In genomic region chr5:31021181-31021624, GRCh38 we compare ENCODE assay signal across 22 cellular contexts.
DNase-seq lines count a peak whose midpoint lies in the region; ATAC-seq and TF ChIP-seq lines count a peak whose summit lies in the region.
"Had no signal": no experiment of that assay in that cellular context is flagged by ENCODE, and none has a peak within 500 bp of the region (broad histone marks: within the 10 kb centered on the region; RNA-seq: fewer than 3 reads in every experiment).

No MANE protein-coding gene starts in this region.

- H3K27me3 ChIP-seq in RWPE2 (ENCODE audit: insufficient read depth, poor library complexity, severe bottlenecking) (no peaks in the 10 kb centered on the region), fibroblast of lung (ENCODE audit: control insufficient read depth, insufficient read depth, low read length) (no peaks in the 10 kb centered on the region)
- H3K27me3 ChIP-seq: SJSA1 had no signal

- H3K27me3 Mint-ChIP-seq in progenitor cell of endocrine pancreas, result no peaks in the 10 kb centered on the region
- H3K27me3 Mint-ChIP-seq: activated B cell treated with CpG ODN at 0.5 μM for 24 hours; activated CD8-positive, alpha-beta T cell treated with anti-CD3 and anti-CD28 coated beads for 36 hours; activated naive CD8-positive, alpha-beta T cell treated with anti-CD3 and anti-CD28 coated beads for 36 hours; activated T-cell treated with anti-CD3 and anti-CD28 coated beads, Interleukin-2, amount 50 U/mL, for 24 hours; central memory CD8-positive, alpha-beta T cell had no signal

- no peak overlapping the region for H3K4me3 Mint-ChIP-seq in progenitor cell of endocrine pancreas (ENCODE audit: low read depth)
- H3K4me3 Mint-ChIP-seq: activated B cell treated with CpG ODN at 0.5 μM for 24 hours; activated CD8-positive, alpha-beta T cell treated with anti-CD3 and anti-CD28 coated beads for 36 hours; activated naive CD8-positive, alpha-beta T cell treated with anti-CD3 and anti-CD28 coated beads for 36 hours; activated T-cell treated with anti-CD3 and anti-CD28 coated beads, Interleukin-2, amount 50 U/mL, for 24 hours; central memory CD8-positive, alpha-beta T cell had no signal

- no peak overlapping the region for H3K4me2 ChIP-seq in fibroblast of lung (ENCODE audit: extremely low read depth, insufficient read depth, low read length)

- no peaks in the 10 kb centered on the region for H4K20me1 ChIP-seq in fibroblast of lung (ENCODE audit: control insufficient read depth, extremely low read depth, insufficient read depth, low read length)

- ATAC-seq in RWPE2 (ENCODE audit: low read depth) (peak; percentile 71), HG03280 (IDR thresholded peaks at IDR 0.05; ENCODE audit: unreplicated experiment) (no peak)
- ATAC-seq: activated CD8-positive, alpha-beta T cell treated with anti-CD3 and anti-CD28 coated beads for 36 hours; left lobe of liver; right cardiac atrium had no signal

- H3K9ac ChIP-seq in fibroblast of lung (ENCODE audit: insufficient read depth, low read length), result no peak overlapping the region

- H3K36me3 ChIP-seq in RWPE2 (ENCODE audit: low read depth) (no peaks in the 10 kb centered on the region), fibroblast of lung (ENCODE audit: control insufficient read depth, insufficient read depth, low read length) (no peaks in the 10 kb centered on the region)
- H3K36me3 ChIP-seq: SJSA1 had no signal

- H3K9me3 Mint-ChIP-seq in progenitor cell of endocrine pancreas (ENCODE audit: low read depth), result peaks cover 12% of the 10 kb centered on the region

- peaks cover 33% of the 10 kb centered on the region for H3K4me1 Mint-ChIP-seq in progenitor cell of endocrine pancreas (ENCODE audit: low read depth)
- H3K4me1 Mint-ChIP-seq: activated B cell treated with CpG ODN at 0.5 μM for 24 hours; activated naive CD8-positive, alpha-beta T cell treated with anti-CD3 and anti-CD28 coated beads for 36 hours; central memory CD8-positive, alpha-beta T cell had no signal

- no peak overlapping the region for H2AFZ ChIP-seq in fibroblast of lung (ENCODE audit: low read length)

- peaks cover 3% of the 10 kb centered on the region for H3K36me3 Mint-ChIP-seq in progenitor cell of endocrine pancreas (ENCODE audit: insufficient read depth)
- H3K36me3 Mint-ChIP-seq: activated naive CD8-positive, alpha-beta T cell treated with anti-CD3 and anti-CD28 coated beads for 36 hours had no signal

- peak overlapping the region; percentile 89 for H3K27ac Mint-ChIP-seq in progenitor cell of endocrine pancreas
- H3K27ac Mint-ChIP-seq: activated B cell treated with CpG ODN at 0.5 μM for 24 hours; activated CD8-positive, alpha-beta T cell treated with anti-CD3 and anti-CD28 coated beads for 36 hours; activated naive CD8-positive, alpha-beta T cell treated with anti-CD3 and anti-CD28 coated beads for 36 hours; activated T-cell treated with anti-CD3 and anti-CD28 coated beads, Interleukin-2, amount 50 U/mL, for 24 hours had no signal

- H3K4me1 ChIP-seq in RWPE2 (ENCODE audit: insufficient read depth, poor library complexity, severe bottlenecking) (no peaks in the 10 kb centered on the region), fibroblast of lung (ENCODE audit: control insufficient read depth, extremely low read depth, insufficient read depth, low read length) (no peaks in the 10 kb centered on the region)

- TF ChIP-seq CTCF in RWPE2 (IDR thresholded peaks at IDR 0.05; ENCODE audit: poor library complexity, severe bottlenecking) (no peak), fibroblast of lung (conservative IDR thresholded peaks at IDR 0.05 in 1 of 2, IDR thresholded peaks at IDR 0.05 in 1 of 2; ENCODE audit: low read depth in 1 of 2, low read length in 2 of 2) (no peak), progenitor cell of endocrine pancreas (IDR thresholded peaks at IDR 0.05; ENCODE audit: unreplicated experiment) (no peak)

- in situ Hi-C loops in Caki2 (cut with HindIII; ENCODE audit: low pct_unique_long_range_greater_than_20kb, low sequenced_read_pairs), result no loop called here

- H3K79me2 ChIP-seq in fibroblast of lung (ENCODE audit: control insufficient read depth, insufficient read depth, low read length), result no peaks in the 10 kb centered on the region

- DNase-seq in Caki2 (ENCODE audit: low read depth) (peak; percentile 91), RWPE2 (ENCODE audit: low spot score) (no peak), fibroblast of lung (ENCODE audit: low read depth in 2 of 2) (peak; percentile 8 to 91), progenitor cell of endocrine pancreas (ENCODE audit: low spot score, unreplicated experiment) (no peak), amygdala (lab: John Stamatoyannopoulos, UW) (no peak), EL (no peak), NCI-H2227 (lab: John Stamatoyannopoulos, UW; ENCODE audit: unreplicated experiment) (no peak)
- DNase-seq: activated B cell treated with CpG ODN at 0.5 μM for 24 hours; activated CD8-positive, alpha-beta T cell treated with anti-CD3 and anti-CD28 coated beads for 36 hours; activated naive CD8-positive, alpha-beta T cell treated with anti-CD3 and anti-CD28 coated beads for 36 hours; activated T-cell treated with anti-CD3 and anti-CD28 coated beads, Interleukin-2, amount 50 U/mL, for 24 hours; HCEC 1CT; Karpas-422; NCI-H1417 treated with DMSO at 0.1 percent for 48 hours; NCI-H774; nucleus accumbens; right cardiac atrium; T-helper 2 cell had no signal

- H3K27ac ChIP-seq in RWPE2 (ENCODE audit: poor library complexity, severe bottlenecking) (no peak overlapping the region), fibroblast of lung (ENCODE audit: insufficient read depth, low read length) (no peak overlapping the region)
- H3K27ac ChIP-seq: SJSA1 had no signal

- peaks cover 2% of the 10 kb centered on the region for H3K9me3 ChIP-seq in RWPE2 (ENCODE audit: severe bottlenecking)
- no peaks in the 10 kb centered on the region for H3K9me3 ChIP-seq in fibroblast of lung (ENCODE audit: control insufficient read depth, insufficient read depth, low read depth, low read length)
- H3K9me3 ChIP-seq: SJSA1 had no signal

- H3K4me3 ChIP-seq in RWPE2 (ENCODE audit: severe bottlenecking), result no peak overlapping the region
- no peak overlapping the region for H3K4me3 ChIP-seq in fibroblast of lung (replicated peaks in 1 of 4; ENCODE audit: control extremely low read depth in 1 of 4, insufficient read depth in 1 of 4, low read depth in 3 of 4, low read length in 4 of 4)
- H3K4me3 ChIP-seq: SJSA1 had no signal

Comparison
In these comparisons a context has a peak if more than half of its experiments do, and no peak if none do; other contexts are left out.
1. DNase-seq: peak in Caki2 (single experiment) and fibroblast of lung (2 of 2); none in RWPE2 (single experiment), progenitor cell of endocrine pancreas (single experiment), amygdala (0 of 56), EL (single experiment) and NCI-H2227 (single experiment).